ENCODE assay signal across 8 cellular contexts in genomic region chr11:65120831-65121230, GRCh38. TPM values are rescaled to one million over a fixed set of nuclear protein-coding genes. Genes with fewer than 3 reads are reported as not detected.
DNase-seq lines count a peak whose midpoint lies in the region; ATAC-seq and TF ChIP-seq lines count a peak whose summit lies in the region.

No MANE protein-coding gene starts in this region.

- no TSS peak for BruUV-seq in PC-9 (replicated peaks; lab: Mats Ljungman, UMichigan)

- H3K4me3 ChIP-seq in DND-41 (ENCODE audit: low read depth in 1 of 2, low read length in 2 of 2) (peak overlapping the region; percentile 90 to 92; a peak in 3 of 4 replicates), PC-9 (peak overlapping the region; percentile 92), trophoblast cell (ENCODE audit: low read depth, low read length) (no peak overlapping the region)

- intact Hi-C loops in PC-9 (cut with micrococcal nuclease; ENCODE audit: unreplicated experiment): no loop called here

- no peak overlapping the region for H3K4ac ChIP-seq in trophoblast cell (ENCODE audit: low read depth, low read length)

- H3K79me2 ChIP-seq in DND-41 (ENCODE audit: insufficient read depth, low read length) (peaks cover 65% of the 10 kb centered on the region), PC-9 (ENCODE audit: low read depth) (peaks cover 66% of the 10 kb centered on the region), trophoblast cell (ENCODE audit: control insufficient read depth, insufficient read depth, low read length, poor library complexity) (peaks cover 21% of the 10 kb centered on the region)

- no peak overlapping the region for H3K18ac ChIP-seq in trophoblast cell (ENCODE audit: low read length)

- H3K27me3 ChIP-seq in DND-41 (ENCODE audit: insufficient read depth, low read length, poor library complexity) (no peaks in the 10 kb centered on the region), PC-9 (ENCODE audit: insufficient read depth, low read depth) (no peaks in the 10 kb centered on the region), trophoblast cell (ENCODE audit: insufficient read depth, low read length) (no peaks in the 10 kb centered on the region)

- no peaks in the 10 kb centered on the region for H3K9me2 ChIP-seq in PC-9 (ENCODE audit: insufficient read depth)

- H4K8ac ChIP-seq in trophoblast cell (ENCODE audit: low read depth, low read length): no peak overlapping the region

- H3K9me3 ChIP-seq in DND-41 (ENCODE audit: insufficient read depth, low read length, severe bottlenecking): no peaks in the 10 kb centered on the region
- no peaks in the 10 kb centered on the region for H3K9me3 ChIP-seq in PC-9 (ENCODE audit: insufficient read depth, low read depth)
- no peaks in the 10 kb centered on the region for H3K9me3 ChIP-seq in trophoblast cell (ENCODE audit: insufficient read depth, low read depth, low read length)

- H3F3A ChIP-seq in PC-9 (ENCODE audit: insufficient read depth, low read depth): peaks cover 75% of the 10 kb centered on the region

- CTCF ChIA-PET in PC-9 (lab: Charles Lee): no interaction called here

- peak overlapping the region; percentile 86 for H3K9ac ChIP-seq in DND-41 (ENCODE audit: low read depth, low read length)
- H3K9ac ChIP-seq in trophoblast cell (ENCODE audit: low read length): no peak overlapping the region

- H4K20me1 ChIP-seq in DND-41 (ENCODE audit: insufficient read depth, low read length) (peaks cover 23% of the 10 kb centered on the region; the same call in 1 of the 2 replicates), PC-9 (ENCODE audit: insufficient read depth) (peaks cover 10% of the 10 kb centered on the region; the same call in 1 of the 2 replicates)

- H3K79me1 ChIP-seq in trophoblast cell (ENCODE audit: low read length): peaks cover 15% of the 10 kb centered on the region

- ATAC-seq in DND-41 (ENCODE audit: insufficient read depth, low read depth) (no peak), HG03521 (IDR thresholded peaks at IDR 0.05; ENCODE audit: unreplicated experiment) (no peak)

- DNase-seq in DND-41 (no peak), PC-9 (no peak), epithelial cell of prostate (ENCODE audit: low read depth, low spot score) (no peak), trophoblast cell (no peak), AG20443 (ENCODE audit: low spot score) (no peak), NK-92 (lab: John Stamatoyannopoulos, UW; ENCODE audit: unreplicated experiment) (no peak), SHP77 (lab: John Stamatoyannopoulos, UW) (no peak)

- H3K23ac ChIP-seq in trophoblast cell (ENCODE audit: low read length): no peak overlapping the region

- no peak overlapping the region for H2BK120ac ChIP-seq in trophoblast cell (ENCODE audit: insufficient read depth, low read length, poor library complexity)

- peaks cover 65% of the 10 kb centered on the region for H3K36me3 ChIP-seq in DND-41 (ENCODE audit: insufficient read depth, low read length)
- peaks cover 30% of the 10 kb centered on the region for H3K36me3 ChIP-seq in PC-9 (ENCODE audit: low read depth)
- peaks cover 40 to 50% of the 10 kb centered on the region in 2 experiments for H3K36me3 ChIP-seq in trophoblast cell (ENCODE audit: control insufficient read depth in 1 of 2, insufficient read depth in 2 of 2, low read length in 2 of 2)

- no peak overlapping the region for H2BK12ac ChIP-seq in trophoblast cell (ENCODE audit: low read length)

- no peak for TF ChIP-seq CTCF in DND-41 (IDR thresholded peaks at IDR 0.05; ENCODE audit: borderline replicate concordance, extremely low read depth, low read length, poor library complexity, severe bottlenecking)
- no peak for TF ChIP-seq CTCF in PC-9 (conservative IDR thresholded peaks at IDR 0.05)

- H3K27ac ChIP-seq in DND-41 (ENCODE audit: low read length) (peak overlapping the region; percentile 80), PC-9 (peak overlapping the region; percentile 85), epithelial cell of prostate (peak overlapping the region; percentile 93), trophoblast cell (ENCODE audit: low read depth, low read length) (no peak overlapping the region)

- H3K4me1 ChIP-seq in DND-41 (ENCODE audit: insufficient read depth, low read length) (peaks cover 54% of the 10 kb centered on the region), PC-9 (replicated peaks; ENCODE audit: insufficient read depth) (peaks cover 38% of the 10 kb centered on the region), trophoblast cell (ENCODE audit: control insufficient read depth in 1 of 2, insufficient read depth in 2 of 2, low read length in 2 of 2) (peaks cover 8 to 13% of the 10 kb centered on the region in 2 experiments)

- peak overlapping the region; percentile 50 for H4K12ac ChIP-seq in trophoblast cell (ENCODE audit: low read depth, low read length)

- H2AFZ ChIP-seq in DND-41 (ENCODE audit: low read depth, low read length): no peak overlapping the region
- no peak overlapping the region for H2AFZ ChIP-seq in PC-9
- H2AFZ ChIP-seq in trophoblast cell (ENCODE audit: insufficient read depth, low read length, poor library complexity): no peak overlapping the region

- no peak overlapping the region for H4K91ac ChIP-seq in trophoblast cell (ENCODE audit: low read depth, low read length)

- no peak overlapping the region for H2AK5ac ChIP-seq in trophoblast cell (ENCODE audit: low read length)

- POLR2A ChIA-PET in PC-9 (lab: Charles Lee; ENCODE audit: unreplicated experiment): interaction anchor here (0.5 kb wide), 1 partner anchor 126 kb away, joined by 11 read pairs; no protein-coding TSS in a partner anchor

- no peak overlapping the region for H2BK5ac ChIP-seq in trophoblast cell (ENCODE audit: low read depth, low read length, poor library complexity)

- no CpG with 5 or more reads among the region's 3 CpGs for WGBS in trophoblast cell (ENCODE audit: extremely low coverage, insufficient coverage, insufficient read length)

- no peak overlapping the region for H3K14ac ChIP-seq in trophoblast cell (ENCODE audit: low read length)

- peak overlapping the region; percentile 90 for H3K4me2 ChIP-seq in DND-41 (ENCODE audit: insufficient read depth, low read length)
- peak overlapping the region; percentile 89 for H3K4me2 ChIP-seq in PC-9
- H3K4me2 ChIP-seq in trophoblast cell (ENCODE audit: low read length): peak overlapping the region; percentile 74

RNA-seq across cellular contexts. Expression of gene FAU, which starts 1.1 kb away (rescaled TPM):
- total RNA-seq in PC-9 (2021): 973 and 1,165 TPM in 2 replicates
- polyA plus RNA-seq in trophoblast cell (2013): 1,352 and 1,391 TPM in 2 replicates

RNA-seq across cellular contexts. Expression of gene MRPL49, which starts 1.3 kb away (rescaled TPM):
- 84.5 and 95.0 TPM in 2 replicates for total RNA-seq in PC-9 (2021)
- 40.1 and 43.1 TPM in 2 replicates for polyA plus RNA-seq in trophoblast cell (2013)

RNA-seq across cellular contexts. Expression of gene ZNHIT2, which starts 3.3 kb away (rescaled TPM):
- 13.7 and 22.3 TPM in 2 replicates for total RNA-seq in PC-9 (2021)
- 5.8 and 5.9 TPM in 2 replicates for polyA plus RNA-seq in trophoblast cell (2013)

RNA-seq across cellular contexts. Expression of gene TM7SF2, which starts 9.2 kb away (rescaled TPM):
- 49.5 and 72.3 TPM in 2 replicates for total RNA-seq in PC-9 (2021)
- 65.1 and 67.5 TPM in 2 replicates for polyA plus RNA-seq in trophoblast cell (2013)

RNA-seq across cellular contexts. Expression of gene SYVN1, which starts 13.5 kb away (rescaled TPM):
- 40.9 and 51.5 TPM in 2 replicates for total RNA-seq in PC-9 (2021)
- polyA plus RNA-seq in trophoblast cell (2013): 55.0 and 60.0 TPM in 2 replicates
